In genomic region chr10:131169146-131169545, GRCh38 we compare ENCODE assay signal across 25 cellular contexts.
"Had no signal": no experiment of that assay in that cellular context is flagged by ENCODE, and none has a peak within 500 bp of the region (broad histone marks: within the 10 kb centered on the region; RNA-seq: fewer than 3 reads in every experiment).

No MANE protein-coding gene starts in this region.

- H3K4me3 Mint-ChIP-seq: endodermal cell; natural killer cell; stimulated activated naive B cell treated with anti-CD40 and anti-IgM and Interleukin-4, amounts not matched to agents 10 μg/mL and 1 μg/mL and 100 μg/mL, for 72 hours; stimulated activated naive CD8-positive, alpha-beta T cell treated with anti-CD3 and anti-CD28 coated beads, Interleukin-15, Interleukin-2, amounts not matched to agents 100 ng/mL and 50 ng/mL, for 24 hours; type B pancreatic cell had no signal

- H3K4me1 Mint-ChIP-seq: endodermal cell; natural killer cell; stimulated activated naive B cell treated with anti-CD40 and anti-IgM and Interleukin-4, amounts not matched to agents 10 μg/mL and 1 μg/mL and 100 μg/mL, for 72 hours had no signal

- H3K27ac Mint-ChIP-seq: endodermal cell; natural killer cell; stimulated activated naive B cell treated with anti-CD40 and anti-IgM and Interleukin-4, amounts not matched to agents 10 μg/mL and 1 μg/mL and 100 μg/mL, for 72 hours; stimulated activated naive CD8-positive, alpha-beta T cell treated with anti-CD3 and anti-CD28 coated beads, Interleukin-15, Interleukin-2, amounts not matched to agents 100 ng/mL and 50 ng/mL, for 24 hours; type B pancreatic cell had no signal

- H3K4me3 ChIP-seq: dorsolateral prefrontal cortex, gastrocnemius medialis, lower lobe of right lung, prostate gland, right atrium auricular region, skin epidermis, suprapubic skin, tibial artery had no signal

- H3K27me3 ChIP-seq: dorsolateral prefrontal cortex, neutrophil, right atrium auricular region had no signal

- H3K79me2 ChIP-seq: parathyroid adenoma had no signal

- H3K27ac ChIP-seq: dorsolateral prefrontal cortex, epithelial cell of prostate, gastrocnemius medialis, lower lobe of right lung, neutrophil, parathyroid adenoma, prostate gland, right atrium auricular region, skin epidermis, suprapubic skin, tibial artery had no signal

- FAIRE-seq: colon, keratinocyte, urothelium cell line had no signal

- H3K4me1 ChIP-seq: gastrocnemius medialis, lower lobe of right lung, parathyroid adenoma, prostate gland, right atrium auricular region, suprapubic skin, tibial artery had no signal

- H3K27me3 Mint-ChIP-seq: stimulated activated naive CD8-positive, alpha-beta T cell treated with anti-CD3 and anti-CD28 coated beads, Interleukin-15, Interleukin-2, amounts not matched to agents 100 ng/mL and 50 ng/mL, for 24 hours; type B pancreatic cell had no signal

- H3K9me3 Mint-ChIP-seq: endodermal cell; natural killer cell; stimulated activated naive B cell treated with anti-CD40 and anti-IgM and Interleukin-4, amounts not matched to agents 10 μg/mL and 1 μg/mL and 100 μg/mL, for 72 hours; stimulated activated naive CD8-positive, alpha-beta T cell treated with anti-CD3 and anti-CD28 coated beads, Interleukin-15, Interleukin-2, amounts not matched to agents 100 ng/mL and 50 ng/mL, for 24 hours; type B pancreatic cell had no signal

- H3K9ac ChIP-seq: parathyroid adenoma had no signal

- H3K9me3 ChIP-seq: gastrocnemius medialis, lower lobe of right lung, neutrophil, prostate gland, right atrium auricular region, suprapubic skin, tibial artery had no signal

- H3K36me3 Mint-ChIP-seq: natural killer cell; stimulated activated naive B cell treated with anti-CD40 and anti-IgM and Interleukin-4, amounts not matched to agents 10 μg/mL and 1 μg/mL and 100 μg/mL, for 72 hours; type B pancreatic cell had no signal

- ATAC-seq: esophagus mucosa; gastrocnemius medialis; left ventricle myocardium superior; stimulated activated naive B cell treated with anti-CD40 and anti-IgM and Interleukin-4, amounts not matched to agents 10 μg/mL and 1 μg/mL and 100 μg/mL, for 72 hours had no signal

- H2AFZ ChIP-seq: parathyroid adenoma had no signal

- DNase-seq: effector CD8-positive, alpha-beta T cell; foreskin fibroblast; gastrocnemius medialis; left ventricle myocardium superior; lower lobe of right lung; natural killer cell; stimulated activated CD4-positive, alpha-beta T cell treated with anti-CD3 and anti-CD28 coated beads, Interleukin-15, amount 100 ng/mL, for 24 hours; stimulated activated CD4-positive, alpha-beta T cell treated with anti-CD3 and anti-CD28 coated beads, Interleukin-2, amount 100 ng/mL, for 48 hours; stimulated activated naive B cell treated with anti-CD40 and anti-IgM and Interleukin-4, amounts not matched to agents 10 μg/mL and 1 μg/mL and 100 μg/mL, for 72 hours; tibial artery had no signal

- H3K36me3 ChIP-seq: gastrocnemius medialis, lower lobe of right lung, neutrophil, prostate gland, right atrium auricular region, suprapubic skin, tibial artery had no signal
